ENCODE assay signal across 1 cellular context in the genomic region with DNA sequence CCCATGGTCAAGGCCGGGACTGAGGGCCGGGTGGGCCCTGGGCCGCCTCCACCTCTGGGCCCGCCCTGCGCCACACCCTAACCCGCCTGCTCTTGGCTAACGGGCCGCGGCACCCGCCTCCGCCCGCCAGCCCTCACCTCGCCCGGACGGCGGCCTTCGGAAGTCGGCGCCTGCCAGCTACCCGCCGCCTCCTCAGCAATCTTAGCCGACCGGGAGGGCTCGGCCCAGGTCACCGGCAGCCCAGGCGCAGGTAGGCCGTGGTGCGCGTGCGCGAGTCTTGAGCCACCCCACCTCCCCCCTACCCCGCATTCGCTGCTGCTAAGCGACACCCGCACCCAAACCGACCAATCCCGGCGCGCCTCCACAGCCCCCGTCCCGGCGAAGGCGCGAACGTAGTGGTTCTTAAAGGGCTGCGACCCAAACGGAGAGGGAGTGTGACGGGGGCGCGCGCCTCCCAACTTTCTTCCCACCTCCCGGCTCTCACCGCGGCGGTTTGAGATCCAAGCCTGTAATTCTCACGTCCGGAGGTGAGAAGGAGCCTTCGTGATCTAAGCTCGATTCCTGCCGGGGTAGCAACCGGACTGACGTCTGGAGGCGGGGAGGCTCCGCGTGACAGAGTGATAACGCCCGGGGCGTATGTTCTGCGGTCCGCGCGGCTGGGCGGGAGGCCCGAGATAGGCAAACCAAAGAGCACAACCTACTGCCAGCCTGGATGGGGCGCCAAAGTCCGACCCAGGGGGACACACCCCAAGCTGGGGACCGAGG.
TF ChIP-seq lines count a peak whose summit lies in the region.

A gene with protein sequence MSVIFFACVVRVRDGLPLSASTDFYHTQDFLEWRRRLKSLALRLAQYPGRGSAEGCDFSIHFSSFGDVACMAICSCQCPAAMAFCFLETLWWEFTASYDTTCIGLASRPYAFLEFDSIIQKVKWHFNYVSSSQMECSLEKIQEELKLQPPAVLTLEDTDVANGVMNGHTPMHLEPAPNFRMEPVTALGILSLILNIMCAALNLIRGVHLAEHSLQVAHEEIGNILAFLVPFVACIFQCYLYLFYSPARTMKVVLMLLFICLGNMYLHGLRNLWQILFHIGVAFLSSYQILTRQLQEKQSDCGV (minus strand): TSS at position 259 of the 765 bp plus-strand sequence. CDS start 12,921 bp downstream, outside the sequence.

TF ChIP-seq in GM12878, 131 proteins besides CTCF, POLR2A, EP300 and RAD21 (continued from another document and continues in another):
- TF ChIP-seq, protein P1, sequence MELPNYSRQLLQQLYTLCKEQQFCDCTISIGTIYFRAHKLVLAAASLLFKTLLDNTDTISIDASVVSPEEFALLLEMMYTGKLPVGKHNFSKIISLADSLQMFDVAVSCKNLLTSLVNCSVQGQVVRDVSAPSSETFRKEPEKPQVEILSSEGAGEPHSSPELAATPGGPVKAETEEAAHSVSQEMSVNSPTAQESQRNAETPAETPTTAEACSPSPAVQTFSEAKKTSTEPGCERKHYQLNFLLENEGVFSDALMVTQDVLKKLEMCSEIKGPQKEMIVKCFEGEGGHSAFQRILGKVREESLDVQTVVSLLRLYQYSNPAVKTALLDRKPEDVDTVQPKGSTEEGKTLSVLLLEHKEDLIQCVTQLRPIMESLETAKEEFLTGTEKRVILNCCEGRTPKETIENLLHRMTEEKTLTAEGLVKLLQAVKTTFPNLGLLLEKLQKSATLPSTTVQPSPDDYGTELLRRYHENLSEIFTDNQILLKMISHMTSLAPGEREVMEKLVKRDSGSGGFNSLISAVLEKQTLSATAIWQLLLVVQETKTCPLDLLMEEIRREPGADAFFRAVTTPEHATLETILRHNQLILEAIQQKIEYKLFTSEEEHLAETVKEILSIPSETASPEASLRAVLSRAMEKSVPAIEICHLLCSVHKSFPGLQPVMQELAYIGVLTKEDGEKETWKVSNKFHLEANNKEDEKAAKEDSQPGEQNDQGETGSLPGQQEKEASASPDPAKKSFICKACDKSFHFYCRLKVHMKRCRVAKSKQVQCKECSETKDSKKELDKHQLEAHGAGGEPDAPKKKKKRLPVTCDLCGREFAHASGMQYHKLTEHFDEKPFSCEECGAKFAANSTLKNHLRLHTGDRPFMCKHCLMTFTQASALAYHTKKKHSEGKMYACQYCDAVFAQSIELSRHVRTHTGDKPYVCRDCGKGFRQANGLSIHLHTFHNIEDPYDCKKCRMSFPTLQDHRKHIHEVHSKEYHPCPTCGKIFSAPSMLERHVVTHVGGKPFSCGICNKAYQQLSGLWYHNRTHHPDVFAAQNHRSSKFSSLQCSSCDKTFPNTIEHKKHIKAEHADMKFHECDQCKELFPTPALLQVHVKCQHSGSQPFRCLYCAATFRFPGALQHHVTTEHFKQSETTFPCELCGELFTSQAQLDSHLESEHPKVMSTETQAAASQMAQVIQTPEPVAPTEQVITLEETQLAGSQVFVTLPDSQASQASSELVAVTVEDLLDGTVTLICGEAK (IDR thresholded peaks at IDR 0.05; ENCODE audit: borderline replicate concordance), result peak; percentile 74
- TF ChIP-seq PKNOX1 (IDR thresholded peaks at IDR 0.05), result peak; percentile 69
- TF ChIP-seq, protein P2, sequence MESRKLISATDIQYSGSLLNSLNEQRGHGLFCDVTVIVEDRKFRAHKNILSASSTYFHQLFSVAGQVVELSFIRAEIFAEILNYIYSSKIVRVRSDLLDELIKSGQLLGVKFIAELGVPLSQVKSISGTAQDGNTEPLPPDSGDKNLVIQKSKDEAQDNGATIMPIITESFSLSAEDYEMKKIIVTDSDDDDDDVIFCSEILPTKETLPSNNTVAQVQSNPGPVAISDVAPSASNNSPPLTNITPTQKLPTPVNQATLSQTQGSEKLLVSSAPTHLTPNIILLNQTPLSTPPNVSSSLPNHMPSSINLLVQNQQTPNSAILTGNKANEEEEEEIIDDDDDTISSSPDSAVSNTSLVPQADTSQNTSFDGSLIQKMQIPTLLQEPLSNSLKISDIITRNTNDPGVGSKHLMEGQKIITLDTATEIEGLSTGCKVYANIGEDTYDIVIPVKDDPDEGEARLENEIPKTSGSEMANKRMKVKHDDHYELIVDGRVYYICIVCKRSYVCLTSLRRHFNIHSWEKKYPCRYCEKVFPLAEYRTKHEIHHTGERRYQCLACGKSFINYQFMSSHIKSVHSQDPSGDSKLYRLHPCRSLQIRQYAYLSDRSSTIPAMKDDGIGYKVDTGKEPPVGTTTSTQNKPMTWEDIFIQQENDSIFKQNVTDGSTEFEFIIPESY (IDR thresholded peaks at IDR 0.05), result no peak
- no peak for TF ChIP-seq POLR2AphosphoS2 (IDR thresholded peaks at IDR 0.05; ENCODE audit: low read depth, low read length)
- TF ChIP-seq SUPT20H (IDR thresholded peaks at IDR 0.05; ENCODE audit: borderline replicate concordance, control insufficient read depth, low read depth, low read length), result no peak
- TF ChIP-seq BHLHE40 (IDR thresholded peaks at IDR 0.05; ENCODE audit: borderline replicate concordance in 1 of 2, low read depth in 2 of 2, low read length in 1 of 2), result peak; percentile 55 to 79; a peak in 3 of 4 replicates
- peak; percentile 33; the same call in 1 of the 2 replicates for TF ChIP-seq MTA2 (IDR thresholded peaks at IDR 0.05; ENCODE audit: low read depth)
- peak; percentile 50 to 68; a peak in 3 of 4 replicates for TF ChIP-seq IKZF2 (IDR thresholded peaks at IDR 0.05)
- TF ChIP-seq, protein P3, sequence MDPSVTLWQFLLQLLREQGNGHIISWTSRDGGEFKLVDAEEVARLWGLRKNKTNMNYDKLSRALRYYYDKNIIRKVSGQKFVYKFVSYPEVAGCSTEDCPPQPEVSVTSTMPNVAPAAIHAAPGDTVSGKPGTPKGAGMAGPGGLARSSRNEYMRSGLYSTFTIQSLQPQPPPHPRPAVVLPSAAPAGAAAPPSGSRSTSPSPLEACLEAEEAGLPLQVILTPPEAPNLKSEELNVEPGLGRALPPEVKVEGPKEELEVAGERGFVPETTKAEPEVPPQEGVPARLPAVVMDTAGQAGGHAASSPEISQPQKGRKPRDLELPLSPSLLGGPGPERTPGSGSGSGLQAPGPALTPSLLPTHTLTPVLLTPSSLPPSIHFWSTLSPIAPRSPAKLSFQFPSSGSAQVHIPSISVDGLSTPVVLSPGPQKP (IDR thresholded peaks at IDR 0.05; ENCODE audit: low read depth, low read length), result no peak
- TF ChIP-seq CHD2 (IDR thresholded peaks at IDR 0.05; ENCODE audit: borderline replicate concordance, low read depth, low read length), result peak; percentile 72
- no peak for TF ChIP-seq ZSCAN29 (IDR thresholded peaks at IDR 0.05)
- no peak for TF ChIP-seq YBX1 (IDR thresholded peaks at IDR 0.05)
- 0 out of 2 replicates have a peak, but pooled peaks have one; percentile 34 for TF ChIP-seq STAT1 (conservative IDR thresholded peaks at IDR 0.05)
- TF ChIP-seq EGR1 (IDR thresholded peaks at IDR 0.05; ENCODE audit: borderline replicate concordance in 1 of 2, low read depth in 2 of 2, low read length in 2 of 2), result peak in 1 of 2 experiments; percentile 48; a peak in 1 of 3 replicates
- TF ChIP-seq BRCA1 (IDR thresholded peaks at IDR 0.05; ENCODE audit: low read depth, low read length), result 0 out of 2 replicates have a peak, but pooled peaks have one; percentile 19
- TF ChIP-seq IKZF1 (conservative IDR thresholded peaks at IDR 0.05), result peak; percentile 80
- TF ChIP-seq SMARCA5 (IDR thresholded peaks at IDR 0.05), result no peak
- TF ChIP-seq, protein P4, sequence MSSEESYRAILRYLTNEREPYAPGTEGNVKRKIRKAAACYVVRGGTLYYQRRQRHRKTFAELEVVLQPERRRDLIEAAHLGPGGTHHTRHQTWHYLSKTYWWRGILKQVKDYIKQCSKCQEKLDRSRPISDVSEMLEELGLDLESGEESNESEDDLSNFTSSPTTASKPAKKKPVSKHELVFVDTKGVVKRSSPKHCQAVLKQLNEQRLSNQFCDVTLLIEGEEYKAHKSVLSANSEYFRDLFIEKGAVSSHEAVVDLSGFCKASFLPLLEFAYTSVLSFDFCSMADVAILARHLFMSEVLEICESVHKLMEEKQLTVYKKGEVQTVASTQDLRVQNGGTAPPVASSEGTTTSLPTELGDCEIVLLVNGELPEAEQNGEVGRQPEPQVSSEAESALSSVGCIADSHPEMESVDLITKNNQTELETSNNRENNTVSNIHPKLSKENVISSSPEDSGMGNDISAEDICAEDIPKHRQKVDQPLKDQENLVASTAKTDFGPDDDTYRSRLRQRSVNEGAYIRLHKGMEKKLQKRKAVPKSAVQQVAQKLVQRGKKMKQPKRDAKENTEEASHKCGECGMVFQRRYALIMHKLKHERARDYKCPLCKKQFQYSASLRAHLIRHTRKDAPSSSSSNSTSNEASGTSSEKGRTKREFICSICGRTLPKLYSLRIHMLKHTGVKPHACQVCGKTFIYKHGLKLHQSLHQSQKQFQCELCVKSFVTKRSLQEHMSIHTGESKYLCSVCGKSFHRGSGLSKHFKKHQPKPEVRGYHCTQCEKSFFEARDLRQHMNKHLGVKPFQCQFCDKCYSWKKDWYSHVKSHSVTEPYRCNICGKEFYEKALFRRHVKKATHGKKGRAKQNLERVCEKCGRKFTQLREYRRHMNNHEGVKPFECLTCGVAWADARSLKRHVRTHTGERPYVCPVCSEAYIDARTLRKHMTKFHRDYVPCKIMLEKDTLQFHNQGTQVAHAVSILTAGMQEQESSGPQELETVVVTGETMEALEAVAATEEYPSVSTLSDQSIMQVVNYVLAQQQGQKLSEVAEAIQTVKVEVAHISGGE (CRISPR knock-in tag; IDR thresholded peaks at IDR 0.05), result no peak
- TF ChIP-seq SIN3A (IDR thresholded peaks at IDR 0.05; ENCODE audit: low read depth, low read length), result peak; percentile 53; the same call in 1 of the 2 replicates
- TF ChIP-seq, protein P5, sequence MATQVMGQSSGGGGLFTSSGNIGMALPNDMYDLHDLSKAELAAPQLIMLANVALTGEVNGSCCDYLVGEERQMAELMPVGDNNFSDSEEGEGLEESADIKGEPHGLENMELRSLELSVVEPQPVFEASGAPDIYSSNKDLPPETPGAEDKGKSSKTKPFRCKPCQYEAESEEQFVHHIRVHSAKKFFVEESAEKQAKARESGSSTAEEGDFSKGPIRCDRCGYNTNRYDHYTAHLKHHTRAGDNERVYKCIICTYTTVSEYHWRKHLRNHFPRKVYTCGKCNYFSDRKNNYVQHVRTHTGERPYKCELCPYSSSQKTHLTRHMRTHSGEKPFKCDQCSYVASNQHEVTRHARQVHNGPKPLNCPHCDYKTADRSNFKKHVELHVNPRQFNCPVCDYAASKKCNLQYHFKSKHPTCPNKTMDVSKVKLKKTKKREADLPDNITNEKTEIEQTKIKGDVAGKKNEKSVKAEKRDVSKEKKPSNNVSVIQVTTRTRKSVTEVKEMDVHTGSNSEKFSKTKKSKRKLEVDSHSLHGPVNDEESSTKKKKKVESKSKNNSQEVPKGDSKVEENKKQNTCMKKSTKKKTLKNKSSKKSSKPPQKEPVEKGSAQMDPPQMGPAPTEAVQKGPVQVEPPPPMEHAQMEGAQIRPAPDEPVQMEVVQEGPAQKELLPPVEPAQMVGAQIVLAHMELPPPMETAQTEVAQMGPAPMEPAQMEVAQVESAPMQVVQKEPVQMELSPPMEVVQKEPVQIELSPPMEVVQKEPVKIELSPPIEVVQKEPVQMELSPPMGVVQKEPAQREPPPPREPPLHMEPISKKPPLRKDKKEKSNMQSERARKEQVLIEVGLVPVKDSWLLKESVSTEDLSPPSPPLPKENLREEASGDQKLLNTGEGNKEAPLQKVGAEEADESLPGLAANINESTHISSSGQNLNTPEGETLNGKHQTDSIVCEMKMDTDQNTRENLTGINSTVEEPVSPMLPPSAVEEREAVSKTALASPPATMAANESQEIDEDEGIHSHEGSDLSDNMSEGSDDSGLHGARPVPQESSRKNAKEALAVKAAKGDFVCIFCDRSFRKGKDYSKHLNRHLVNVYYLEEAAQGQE (IDR thresholded peaks at IDR 0.05; ENCODE audit: low read depth, low read length), result no peak
- TF ChIP-seq ZNF274 (IDR thresholded peaks at IDR 0.05; ENCODE audit: insufficient read depth, insufficient read length), result no peak
- TF ChIP-seq, protein P6, sequence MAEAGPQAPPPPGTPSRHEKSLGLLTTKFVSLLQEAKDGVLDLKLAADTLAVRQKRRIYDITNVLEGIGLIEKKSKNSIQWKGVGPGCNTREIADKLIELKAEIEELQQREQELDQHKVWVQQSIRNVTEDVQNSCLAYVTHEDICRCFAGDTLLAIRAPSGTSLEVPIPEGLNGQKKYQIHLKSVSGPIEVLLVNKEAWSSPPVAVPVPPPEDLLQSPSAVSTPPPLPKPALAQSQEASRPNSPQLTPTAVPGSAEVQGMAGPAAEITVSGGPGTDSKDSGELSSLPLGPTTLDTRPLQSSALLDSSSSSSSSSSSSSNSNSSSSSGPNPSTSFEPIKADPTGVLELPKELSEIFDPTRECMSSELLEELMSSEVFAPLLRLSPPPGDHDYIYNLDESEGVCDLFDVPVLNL (IDR thresholded peaks at IDR 0.05; ENCODE audit: low read depth, low read length), result peak; percentile 78
- TF ChIP-seq GATAD2B (conservative IDR thresholded peaks at IDR 0.05; ENCODE audit: low read depth), result peak; percentile 47; the same call in 1 of the 2 replicates
- no peak for TF ChIP-seq BCL3 (IDR thresholded peaks at IDR 0.05; ENCODE audit: borderline replicate concordance, insufficient read depth, low read depth, low read length, poor library complexity, severe bottlenecking)
- TF ChIP-seq, protein P7, sequence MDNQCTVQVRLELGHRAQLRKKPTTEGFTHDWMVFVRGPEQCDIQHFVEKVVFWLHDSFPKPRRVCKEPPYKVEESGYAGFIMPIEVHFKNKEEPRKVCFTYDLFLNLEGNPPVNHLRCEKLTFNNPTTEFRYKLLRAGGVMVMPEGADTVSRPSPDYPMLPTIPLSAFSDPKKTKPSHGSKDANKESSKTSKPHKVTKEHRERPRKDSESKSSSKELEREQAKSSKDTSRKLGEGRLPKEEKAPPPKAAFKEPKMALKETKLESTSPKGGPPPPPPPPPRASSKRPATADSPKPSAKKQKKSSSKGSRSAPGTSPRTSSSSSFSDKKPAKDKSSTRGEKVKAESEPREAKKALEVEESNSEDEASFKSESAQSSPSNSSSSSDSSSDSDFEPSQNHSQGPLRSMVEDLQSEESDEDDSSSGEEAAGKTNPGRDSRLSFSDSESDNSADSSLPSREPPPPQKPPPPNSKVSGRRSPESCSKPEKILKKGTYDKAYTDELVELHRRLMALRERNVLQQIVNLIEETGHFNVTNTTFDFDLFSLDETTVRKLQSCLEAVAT (IDR thresholded peaks at IDR 0.05), result peak; percentile 64
- no peak for TF ChIP-seq RBBP5 (conservative IDR thresholded peaks at IDR 0.05)
- TF ChIP-seq ZNF384 (IDR thresholded peaks at IDR 0.05; ENCODE audit: borderline replicate concordance, low read depth, low read length), result no peak
